In the genomic region with DNA sequence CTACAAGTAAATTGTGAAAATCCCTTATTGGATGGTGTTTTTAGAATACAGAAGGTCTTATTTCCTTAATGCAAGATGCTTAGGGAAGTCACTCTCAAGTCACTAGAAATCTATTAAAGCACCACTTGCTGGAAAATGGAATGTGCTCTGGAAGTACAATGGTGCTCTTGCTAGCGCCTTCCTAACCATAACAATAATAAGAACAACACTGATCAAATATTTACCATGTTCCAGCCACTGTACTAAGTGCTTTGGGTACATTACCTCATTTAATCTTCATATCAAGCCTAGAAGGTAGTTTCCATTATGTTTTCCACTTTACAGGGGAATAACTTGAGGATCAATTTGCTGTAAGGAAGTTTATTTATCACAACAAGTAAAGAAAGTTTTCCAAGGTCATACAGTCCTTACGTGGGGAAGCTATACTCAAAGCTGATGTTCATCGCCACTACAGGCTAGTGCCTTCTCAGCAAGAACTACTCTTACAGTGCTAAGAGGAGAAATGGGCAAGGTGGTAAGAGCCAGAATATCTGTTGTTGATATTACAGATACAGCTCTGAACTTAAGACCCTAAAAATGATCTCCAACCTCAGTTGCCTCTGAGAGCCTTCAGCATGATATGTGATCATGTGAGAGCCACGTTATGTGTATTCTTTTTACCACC, we compare ENCODE assay signal across 18 cellular contexts. TPM values are rescaled to one million over a fixed set of nuclear protein-coding genes. Genes with fewer than 3 reads are reported as not detected.
DNase-seq lines count a peak whose midpoint lies in the region; ATAC-seq and TF ChIP-seq lines count a peak whose summit lies in the region.
"Not testable (repeated sequence)": the region's sequence is repeated elsewhere in the genome, so short reads cannot be mapped to it uniquely, and the experiment has no call there.
"Had no signal": no experiment of that assay in that cellular context is flagged by ENCODE, and none has a peak within 500 bp of the region (broad histone marks: within the 10 kb centered on the region; RNA-seq: fewer than 3 reads in every experiment).

No MANE protein-coding gene starts in this region.

- ATAC-seq in body of pancreas (peak; percentile 61), left lung (peak; percentile 89), lower lobe of right lung (peak; percentile 92 to 93), lung (ENCODE audit: insufficient read depth, low FRiP score) (peak; percentile 58), upper lobe of right lung (peak; percentile 93)

- not testable (repeated sequence) for H3K36me3 ChIP-seq in body of pancreas (replicated peaks in 1 of 2; ENCODE audit: insufficient read depth in 1 of 2, low read depth in 2 of 2); left lung; lower lobe of right lung; lung (ENCODE audit: control insufficient read depth in 2 of 2, insufficient read depth in 2 of 2, low read length in 2 of 2); upper lobe of right lung

- not testable (repeated sequence) for TF ChIP-seq CTCF in body of pancreas (IDR thresholded peaks at IDR 0.05); left lung (IDR thresholded peaks at IDR 0.05); lower lobe of right lung (IDR thresholded peaks at IDR 0.05); lung (IDR thresholded peaks at IDR 0.05; ENCODE audit: control extremely low read depth, extremely low read depth); upper lobe of right lung (IDR thresholded peaks at IDR 0.05)

- intact Hi-C loops in body of pancreas (cut with DNase I); left lung (cut with DNase I); lower lobe of right lung (cut with DNase I); upper lobe of right lung (cut with DNase I): not testable (repeated sequence)

- not testable (repeated sequence) for DNase-seq in body of pancreas; left lung; lower lobe of right lung; lung (ENCODE audit: low spot score); upper lobe of right lung

- WGBS in body of pancreas, 2 donors = 40 to 83% methylated on average over 1 of the region's 4 CpGs
- WGBS in lung, 2 donors = no CpG with 5 or more reads among the region's 4 CpGs

- not testable (repeated sequence) for H3K4me1 ChIP-seq in body of pancreas; left lung; lower lobe of right lung; lung (ENCODE audit: control insufficient read depth in 2 of 2, insufficient read depth in 2 of 2, low read length in 2 of 2); upper lobe of right lung

- TF ChIP-seq POLR2A in body of pancreas (IDR thresholded peaks at IDR 0.05) = not testable (repeated sequence)

- H3K27me3 ChIP-seq in body of pancreas; left lung; lower lobe of right lung (ENCODE audit: low read depth); lung (ENCODE audit: control insufficient read depth, insufficient read depth); upper lobe of right lung: not testable (repeated sequence)

- not testable (repeated sequence) for H3K4me3 ChIP-seq in body of pancreas, left lung, lower lobe of right lung, lung, upper lobe of right lung

- not testable (repeated sequence) for H3K9me3 ChIP-seq in body of pancreas; left lung; lower lobe of right lung; lung (ENCODE audit: control insufficient read depth in 2 of 2, insufficient read depth in 1 of 2, low read length in 1 of 2); upper lobe of right lung

- H3K27ac ChIP-seq in body of pancreas; left lung; lower lobe of right lung; lung (ENCODE audit: low read depth in 1 of 2, low read length in 1 of 2); upper lobe of right lung: not testable (repeated sequence)

RNA-seq across cellular contexts. Expression of a gene that starts 22.1 kb away (rescaled TPM):
- total RNA-seq in body of pancreas = 1 to 10 TPM in 1 of 2 donors, not detected in 1; 3.1 TPM
- 10 to 100 TPM; 16.7 to 43.6 TPM for total RNA-seq in left lung
- total RNA-seq in lower lobe of right lung = 65.3 TPM
- total RNA-seq in lung = 10 to 100 TPM; 11.5 to 25.8 TPM
- polyA plus RNA-seq in lung = 10 to 100 TPM; 78.0 to 94.4 TPM
- 40.9 TPM for total RNA-seq in upper lobe of right lung
- total RNA-seq: A172; A673; B cell; Caco-2; Calu3; CD4-positive, CD25-positive, alpha-beta regulatory T cell; CD8-positive, alpha-beta memory T cell; CD8-positive, alpha-beta T cell; Daoy had no signal
- polyA plus RNA-seq: A549; AG04450; BJ; CD4-positive, alpha-beta memory T cell; CD4-positive, CD25-positive, alpha-beta regulatory T cell; CD8-positive, alpha-beta memory T cell had no signal
